ENCODE assay signal across 25 cellular contexts in the genomic region with DNA sequence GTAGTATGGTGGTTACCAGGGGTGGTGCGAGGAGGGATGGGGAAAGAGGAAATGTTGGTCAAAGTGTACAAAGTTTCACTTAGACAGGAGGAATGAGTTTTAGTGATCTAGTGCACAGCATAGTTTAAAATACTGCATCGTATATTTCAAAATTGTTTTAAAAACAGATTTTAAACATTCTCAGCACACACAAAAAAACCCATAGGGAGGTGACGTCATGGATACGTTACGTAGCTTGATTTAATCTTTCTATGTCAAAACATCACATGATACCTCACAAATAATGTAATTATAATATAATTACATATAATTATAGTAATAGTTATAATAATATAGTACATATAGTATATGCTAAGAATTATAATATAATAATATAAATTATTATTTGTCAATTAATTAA.
A peak's percentile ranks its signal among the peaks of the same experiment; 100 is the strongest.
DNase-seq lines count a peak whose midpoint lies in the region; ATAC-seq, FAIRE-seq and TF ChIP-seq lines count a peak whose summit lies in the region.
"Had no signal": no experiment of that assay in that cellular context is flagged by ENCODE, and none has a peak within 500 bp of the region (broad histone marks: within the 10 kb centered on the region; RNA-seq: fewer than 3 reads in every experiment).

No MANE protein-coding gene starts in this region.

- ATAC-seq in pancreas = no peak
- ATAC-seq in HG02938 (IDR thresholded peaks at IDR 0.05; ENCODE audit: unreplicated experiment) = no peak

- peaks cover 0 to 4% (median 2%) of the 10 kb centered on the region in 4 donors for H3K27me3 ChIP-seq in pancreas
- H3K27me3 ChIP-seq: BE2C, BLaER1 had no signal

- intact Hi-C loops in pancreas (cut with DNase I) = no loop called here

- H3K27ac ChIP-seq in HEK293 (ENCODE audit: extremely low read depth, low read depth, low read length) (no peak overlapping the region), pancreas (no peak overlapping the region)
- H3K27ac ChIP-seq: BLaER1 had no signal

- H3K36me3 ChIP-seq in HEK293 (ENCODE audit: control insufficient read depth in 2 of 2, insufficient read depth in 1 of 2, low read length in 2 of 2) = no peaks in the 10 kb centered on the region
- no peaks in the 10 kb centered on the region for H3K36me3 ChIP-seq in pancreas
- H3K36me3 ChIP-seq: BE2C, BLaER1 had no signal

- CTCF ChIA-PET in HEK293 (lab: Yijun Ruan, JAX) (no interaction called here), HEK293T (lab: Yijun Ruan, JAX) (no interaction called here)

- POLR2A ChIA-PET in HEK293 (lab: Yijun Ruan, JAX) (no interaction called here), HEK293T (lab: Yijun Ruan, JAX) (no interaction called here)

- TF ChIP-seq CTCF in HEK293 (tag by site-specific recombination; IDR thresholded peaks at IDR 0.05) (no peak), pancreas (IDR thresholded peaks at IDR 0.05) (no peak)

- DNase-seq in frontal cortex (ENCODE audit: low spot score in 2 of 2) (no peak), pancreas (no peak), T1000 (lab: John Stamatoyannopoulos, UW) (no peak), HEK293T (ENCODE audit: extremely low spot score) (no peak)
- DNase-seq: 8988T; ACHN; BE2C; C1 segment of cervical spinal cord; CD4-positive, alpha-beta memory T cell; CD4-positive, CD25-positive, alpha-beta regulatory T cell; CD8-positive, alpha-beta memory T cell; DMS 273 treated with DMSO at 0.1 percent for 48 hours; DMS153; DMS53; DMS79; DND-41; EL; GF-D8 had no signal

- H3K4me1 ChIP-seq in HEK293 (ENCODE audit: control insufficient read depth, insufficient read depth, low read length) (no peaks in the 10 kb centered on the region), pancreas (no peaks in the 10 kb centered on the region)
- H3K4me1 ChIP-seq: BE2C, BLaER1 had no signal

- H3K4me3 ChIP-seq in HEK293 (ENCODE audit: low read depth, low read length) (no peak overlapping the region), pancreas (no peak overlapping the region)
- H3K4me3 ChIP-seq: BLaER1 had no signal

- WGBS in pancreas, 2 donors = 58 to 77% methylated on average over 5 of the region's 5 CpGs

- H3K9me3 ChIP-seq in HEK293 (ENCODE audit: control insufficient read depth, insufficient read depth, low read depth, low read length) (no peaks in the 10 kb centered on the region), pancreas (no peaks in the 10 kb centered on the region)
- H3K9me3 ChIP-seq: BE2C, BLaER1 had no signal

- FAIRE-seq in G401.6 (lab: Jason Lieb, UNC) (peak; percentile 77), frontal cortex (lab: Jason Lieb, UNC) (peak; percentile 72), pancreas (lab: Jason Lieb, UNC) (peak; percentile 34)
- FAIRE-seq: A204.1, GM12891, GM19239 had no signal

TF ChIP-seq in HEK293, 187 proteins besides CTCF, POLR2A, EP300 and RAD21:
- TF ChIP-seq, protein P1, sequence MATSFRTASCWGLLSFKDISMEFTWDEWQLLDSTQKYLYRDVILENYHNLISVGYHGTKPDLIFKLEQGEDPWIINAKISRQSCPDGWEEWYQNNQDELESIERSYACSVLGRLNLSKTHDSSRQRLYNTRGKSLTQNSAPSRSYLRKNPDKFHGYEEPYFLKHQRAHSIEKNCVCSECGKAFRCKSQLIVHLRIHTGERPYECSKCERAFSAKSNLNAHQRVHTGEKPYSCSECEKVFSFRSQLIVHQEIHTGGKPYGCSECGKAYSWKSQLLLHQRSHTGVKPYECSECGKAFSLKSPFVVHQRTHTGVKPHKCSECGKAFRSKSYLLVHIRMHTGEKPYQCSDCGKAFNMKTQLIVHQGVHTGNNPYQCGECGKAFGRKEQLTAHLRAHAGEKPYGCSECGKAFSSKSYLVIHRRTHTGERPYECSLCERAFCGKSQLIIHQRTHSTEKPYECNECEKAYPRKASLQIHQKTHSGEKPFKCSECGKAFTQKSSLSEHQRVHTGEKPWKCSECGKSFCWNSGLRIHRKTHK (tag by site-specific recombination; IDR thresholded peaks at IDR 0.05) = no peak
- TF ChIP-seq, protein P2, sequence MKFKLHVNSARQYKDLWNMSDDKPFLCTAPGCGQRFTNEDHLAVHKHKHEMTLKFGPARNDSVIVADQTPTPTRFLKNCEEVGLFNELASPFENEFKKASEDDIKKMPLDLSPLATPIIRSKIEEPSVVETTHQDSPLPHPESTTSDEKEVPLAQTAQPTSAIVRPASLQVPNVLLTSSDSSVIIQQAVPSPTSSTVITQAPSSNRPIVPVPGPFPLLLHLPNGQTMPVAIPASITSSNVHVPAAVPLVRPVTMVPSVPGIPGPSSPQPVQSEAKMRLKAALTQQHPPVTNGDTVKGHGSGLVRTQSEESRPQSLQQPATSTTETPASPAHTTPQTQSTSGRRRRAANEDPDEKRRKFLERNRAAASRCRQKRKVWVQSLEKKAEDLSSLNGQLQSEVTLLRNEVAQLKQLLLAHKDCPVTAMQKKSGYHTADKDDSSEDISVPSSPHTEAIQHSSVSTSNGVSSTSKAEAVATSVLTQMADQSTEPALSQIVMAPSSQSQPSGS (tag by site-specific recombination; IDR thresholded peaks at IDR 0.05; ENCODE audit: low read depth) = peak; percentile 55

TF ChIP-seq in HEK293T, 16 proteins besides CTCF, POLR2A, EP300 and RAD21:
- TF ChIP-seq ELF4 (IDR thresholded peaks at IDR 0.05) (no peak), LEF1 (IDR thresholded peaks at IDR 0.05; ENCODE audit: borderline replicate concordance) (no peak), SP1 (IDR thresholded peaks at IDR 0.05) (no peak), SUZ12 (IDR thresholded peaks at IDR 0.05) (no peak), HDGF (IDR thresholded peaks at IDR 0.05; ENCODE audit: borderline replicate concordance) (no peak), L3MBTL2 (conservative IDR thresholded peaks at IDR 0.05) (no peak), FOXA1 (IDR thresholded peaks at IDR 0.05) (no peak), ZNF384 (IDR thresholded peaks at IDR 0.05) (no peak), CTBP1 (IDR thresholded peaks at IDR 0.05; ENCODE audit: borderline replicate concordance) (no peak), ARNT (IDR thresholded peaks at IDR 0.05) (no peak), FOXK2 (IDR thresholded peaks at IDR 0.05) (no peak), NFRKB (IDR thresholded peaks at IDR 0.05) (no peak), BHLHE40 (IDR thresholded peaks at IDR 0.05; ENCODE audit: borderline replicate concordance) (no peak), FOXM1 (IDR thresholded peaks at IDR 0.05; ENCODE audit: borderline replicate concordance) (no peak)
- TF ChIP-seq, protein P3, sequence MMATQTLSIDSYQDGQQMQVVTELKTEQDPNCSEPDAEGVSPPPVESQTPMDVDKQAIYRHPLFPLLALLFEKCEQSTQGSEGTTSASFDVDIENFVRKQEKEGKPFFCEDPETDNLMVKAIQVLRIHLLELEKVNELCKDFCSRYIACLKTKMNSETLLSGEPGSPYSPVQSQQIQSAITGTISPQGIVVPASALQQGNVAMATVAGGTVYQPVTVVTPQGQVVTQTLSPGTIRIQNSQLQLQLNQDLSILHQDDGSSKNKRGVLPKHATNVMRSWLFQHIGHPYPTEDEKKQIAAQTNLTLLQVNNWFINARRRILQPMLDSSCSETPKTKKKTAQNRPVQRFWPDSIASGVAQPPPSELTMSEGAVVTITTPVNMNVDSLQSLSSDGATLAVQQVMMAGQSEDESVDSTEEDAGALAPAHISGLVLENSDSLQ (IDR thresholded peaks at IDR 0.05) = no peak
TF ChIP-seq in HEK293T: peak in this region for 0.
